In the genomic region with DNA sequence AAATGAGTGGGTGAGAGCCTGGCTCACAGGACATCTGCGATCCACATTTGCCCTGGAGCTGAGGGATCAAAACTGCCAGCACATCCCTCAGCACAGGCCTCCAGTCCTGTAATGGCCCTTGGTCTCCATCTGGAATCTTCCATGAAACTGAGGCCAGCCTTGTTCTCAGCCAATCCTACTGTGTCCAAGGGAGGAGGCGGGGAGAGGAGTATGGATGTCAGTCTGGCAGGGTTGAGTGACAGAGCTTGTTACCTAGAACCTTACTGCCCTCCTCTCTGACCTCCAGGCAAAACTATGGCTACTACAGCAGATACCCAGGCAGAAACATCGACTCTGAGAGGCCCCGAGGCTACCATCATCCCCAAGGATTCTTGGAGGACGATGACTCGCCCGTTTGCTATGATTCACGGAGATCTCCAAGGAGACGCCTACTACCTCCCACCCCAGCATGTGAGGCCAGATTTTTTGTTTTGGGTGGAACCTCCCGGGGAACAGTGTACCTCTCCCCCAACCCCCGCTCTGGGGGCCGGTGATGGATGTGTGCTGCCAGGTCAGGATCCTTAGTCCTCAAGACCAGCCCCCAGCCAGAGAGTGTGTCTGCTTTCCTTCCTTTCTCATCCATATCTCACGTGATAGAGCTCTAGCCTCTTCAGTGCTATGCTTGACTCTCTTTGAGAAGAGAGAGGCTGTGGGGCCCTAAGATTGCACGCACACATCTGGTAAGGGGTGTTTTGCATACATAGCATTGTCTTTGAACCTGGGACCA, we compare ENCODE assay signal across 9 cellular contexts. TPM values are rescaled to one million over a fixed set of nuclear protein-coding genes. Genes with fewer than 3 reads are reported as not detected.
DNase-seq lines count a peak whose midpoint lies in the region; ATAC-seq, FAIRE-seq and TF ChIP-seq lines count a peak whose summit lies in the region.
"Had no signal": no experiment of that assay in that cellular context is flagged by ENCODE, and none has a peak within 500 bp of the region (broad histone marks: within the 10 kb centered on the region; RNA-seq: fewer than 3 reads in every experiment).

No MANE protein-coding gene starts in this region.

- peaks cover 2 to 10% of the 10 kb centered on the region in 2 donors for H3K27me3 Mint-ChIP-seq in CD4-positive, alpha-beta memory T cell

- no peak for FAIRE-seq in A549 (lab: Jason Lieb, UNC)

- no peaks in the 10 kb centered on the region for H3K36me3 Mint-ChIP-seq in CD4-positive, alpha-beta memory T cell

- H3K27ac ChIP-seq in A549 (peak overlapping the region; percentile 27 to 61; a peak in 4 of 6 replicates), A673 (ENCODE audit: low read depth, low read length, poor library complexity, severe bottlenecking) (no peak overlapping the region)
- H3K27ac ChIP-seq in CD4-positive, alpha-beta memory T cell (ENCODE audit: low read depth, low read length): no peak overlapping the region

- H3K4me3 ChIP-seq in A549: no peak overlapping the region
- no peak overlapping the region for H3K4me3 ChIP-seq in fibroblast of mammary gland (ENCODE audit: control insufficient read depth, low read depth, low read length)
- no peak overlapping the region for H3K4me3 ChIP-seq in A673 (ENCODE audit: low read depth, low read length, poor library complexity, severe bottlenecking)
- H3K4me3 ChIP-seq in CD4-positive, alpha-beta memory T cell (ENCODE audit: low read length in 2 of 2): no peak overlapping the region

- peak overlapping the region in 1 of 7 donors; percentile 38 for H3K27ac Mint-ChIP-seq in CD4-positive, alpha-beta memory T cell

- no TSS peak for BruUV-seq in A673 (replicated peaks; lab: Mats Ljungman, UMichigan)

- H3K9me3 Mint-ChIP-seq in CD4-positive, alpha-beta memory T cell: no peaks in the 10 kb centered on the region

- H3K4me1 ChIP-seq in A549 (peaks cover 23% of the 10 kb centered on the region), A673 (ENCODE audit: insufficient read depth, low read length, poor library complexity, severe bottlenecking) (no peaks in the 10 kb centered on the region)
- no peaks in the 10 kb centered on the region for H3K4me1 ChIP-seq in CD4-positive, alpha-beta memory T cell (ENCODE audit: insufficient read depth, low read length)

- H3K4me2 ChIP-seq in A549: peak overlapping the region; percentile 59

- CTCF ChIA-PET in A549 (lab: Yijun Ruan, JAX): interaction anchor here (0.5 kb wide), 1 partner anchor 177 kb away, joined by 5 read pairs; no protein-coding TSS in a partner anchor
- CTCF ChIA-PET in A673 (lab: Charles Lee): no interaction called here
- CTCF ChIA-PET in CD4-positive, alpha-beta memory T cell (lab: Charles Lee; ENCODE audit: partially characterized antibody): no interaction called here

- no peak for TF ChIP-seq POLR2A in A549 (IDR thresholded peaks at IDR 0.05; ENCODE audit: low read length)

- ATAC-seq in A549: peak; percentile 78 to 85
- ATAC-seq in GM19397 (IDR thresholded peaks at IDR 0.05; ENCODE audit: unreplicated experiment): peak; percentile 60

- H3K36me3 ChIP-seq in A673 (ENCODE audit: insufficient read depth, low read length, poor library complexity, severe bottlenecking): no peaks in the 10 kb centered on the region
- H3K36me3 ChIP-seq in CD4-positive, alpha-beta memory T cell (ENCODE audit: insufficient read depth, low read length): no peaks in the 10 kb centered on the region

- no peak for TF ChIP-seq RAD21 in A549 (conservative IDR thresholded peaks at IDR 0.05 in 1 of 2, IDR thresholded peaks at IDR 0.05 in 1 of 2)

- POLR2A ChIA-PET in A549 (lab: Yijun Ruan, JAX) (no interaction called here), A673 (lab: Charles Lee; ENCODE audit: low non-redundant PET) (no interaction called here)
- POLR2A ChIA-PET in CD4-positive, alpha-beta memory T cell (lab: Charles Lee; ENCODE audit: partially characterized antibody): no interaction called here

- DNase-seq in A549 (ENCODE audit: low read depth in 1 of 2, low spot score in 1 of 2) (peak; percentile 46 to 62), HT-29 (ENCODE audit: low spot score) (peak; percentile 24), fibroblast of mammary gland (ENCODE audit: low read depth) (peak; percentile 74), A673 (ENCODE audit: low spot score) (no peak), GDM1 (lab: John Stamatoyannopoulos, UW) (no peak), NOMO-1 treated with dmso at 0.1 percent for 144 hours (lab: John Stamatoyannopoulos, UW; ENCODE audit: unreplicated experiment) (no peak)
- no peak for DNase-seq in CD4-positive, alpha-beta memory T cell

- 69% methylated on average over 4 of the region's 14 CpGs for WGBS in A549 (ENCODE audit: missing lambda C conversion rate)

- H3K9me3 ChIP-seq in A549: no peaks in the 10 kb centered on the region
- H3K9me3 ChIP-seq in A673 (ENCODE audit: low read depth, low read length, poor library complexity, severe bottlenecking): no peaks in the 10 kb centered on the region
- no peaks in the 10 kb centered on the region for H3K9me3 ChIP-seq in CD4-positive, alpha-beta memory T cell (ENCODE audit: control insufficient read depth in 1 of 2, low read length in 2 of 2)

- intact Hi-C loops in A673 (cut with micrococcal nuclease; ENCODE audit: unreplicated experiment): no loop called here
- intact Hi-C loops in CD4-positive, alpha-beta memory T cell (cut with micrococcal nuclease): no loop called here

- no peaks in the 10 kb centered on the region for H3K27me3 ChIP-seq in A673 (replicated peaks; ENCODE audit: insufficient read depth, low read depth, low read length, poor library complexity)
- H3K27me3 ChIP-seq in CD4-positive, alpha-beta memory T cell (ENCODE audit: insufficient read depth, low read length): no peaks in the 10 kb centered on the region

- no peak for TF ChIP-seq CTCF in A549 (IDR thresholded peaks at IDR 0.05)
- TF ChIP-seq CTCF in fibroblast of mammary gland (conservative IDR thresholded peaks at IDR 0.05; ENCODE audit: control insufficient read depth, insufficient read depth, low read depth, low read length): no peak
- TF ChIP-seq CTCF in A673 (conservative IDR thresholded peaks at IDR 0.05; ENCODE audit: low read depth, low read length): no peak

- H3K4me1 Mint-ChIP-seq in CD4-positive, alpha-beta memory T cell: no peaks in the 10 kb centered on the region

- H3K4me3 Mint-ChIP-seq in CD4-positive, alpha-beta memory T cell: no peak overlapping the region
- H3K4me3 Mint-ChIP-seq: brain had no signal

- TF ChIP-seq EP300 in A549 (IDR thresholded peaks at IDR 0.05): no peak

TF ChIP-seq in A549, 52 proteins besides CTCF, POLR2A, EP300 and RAD21:
- TF ChIP-seq FOSL2 (IDR thresholded peaks at IDR 0.05): no peak
- peak; percentile 24; the same call in 1 of the 2 replicates for TF ChIP-seq FOSL2 (CRISPR knock-in tag; IDR thresholded peaks at IDR 0.05)
- TF ChIP-seq ZNF302 (CRISPR knock-in tag; IDR thresholded peaks at IDR 0.05): no peak
- TF ChIP-seq, protein P1, sequence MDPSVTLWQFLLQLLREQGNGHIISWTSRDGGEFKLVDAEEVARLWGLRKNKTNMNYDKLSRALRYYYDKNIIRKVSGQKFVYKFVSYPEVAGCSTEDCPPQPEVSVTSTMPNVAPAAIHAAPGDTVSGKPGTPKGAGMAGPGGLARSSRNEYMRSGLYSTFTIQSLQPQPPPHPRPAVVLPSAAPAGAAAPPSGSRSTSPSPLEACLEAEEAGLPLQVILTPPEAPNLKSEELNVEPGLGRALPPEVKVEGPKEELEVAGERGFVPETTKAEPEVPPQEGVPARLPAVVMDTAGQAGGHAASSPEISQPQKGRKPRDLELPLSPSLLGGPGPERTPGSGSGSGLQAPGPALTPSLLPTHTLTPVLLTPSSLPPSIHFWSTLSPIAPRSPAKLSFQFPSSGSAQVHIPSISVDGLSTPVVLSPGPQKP (IDR thresholded peaks at IDR 0.05; ENCODE audit: low read depth, low read length): no peak

RNA-seq across cellular contexts. Expression of gene CHDH, which starts 41.3 kb away (rescaled TPM):
- polyA plus RNA-seq in A549 (2011; rRNA removed): 1.1 and 2.0 TPM in 2 replicates
- polyA plus RNA-seq in A549 (2012; cell fraction: cytosol; rRNA removed): 1.1 and 1.4 TPM in 2 replicates
- polyA plus RNA-seq in A549 (2012; cell fraction: nucleus; rRNA removed): 5.3 TPM in 2 replicates
- polyA plus RNA-seq in A549 (2017; fragmentation: RNase III; extraction: RNeasy Plus Mini Kit Qiagen cat#74134 plus additional on column Dnase treatment): 2.1 to 3.3 TPM (median 2.8 TPM) in 3 replicates
- 1.4 and 1.7 TPM in 2 replicates for polyA minus RNA-seq in A549 (2011; rRNA and poly(A)+ RNA removed)
- 27.6 and 54.6 TPM in 2 replicates for total RNA-seq in HT-29 (2014; rRNA removed; shearing (Covaris generic))
- total RNA-seq in A673 (2021): 0.24 TPM in 1 of 2 replicates, not detected in the other
- under 1 TPM; 0.23 to 0.47 TPM for total RNA-seq in CD4-positive, alpha-beta memory T cell
- under 1 TPM in 1 of 2 donors, not detected in 1; 0.67 TPM for polyA plus RNA-seq in CD4-positive, alpha-beta memory T cell

RNA-seq across cellular contexts. Expression of gene IL17RB, which starts 41.5 kb away (rescaled TPM):
- polyA plus RNA-seq in A549 (2011; rRNA removed): 2.2 and 2.9 TPM in 2 replicates
- 1.2 and 1.3 TPM in 2 replicates for polyA plus RNA-seq in A549 (2012; cell fraction: cytosol; rRNA removed)
- polyA plus RNA-seq in A549 (2012; cell fraction: nucleus; rRNA removed): 2.3 and 3.5 TPM in 2 replicates
- 1.7 to 2.3 TPM (median 1.9 TPM) in 3 replicates for polyA plus RNA-seq in A549 (2017; fragmentation: RNase III; extraction: RNeasy Plus Mini Kit Qiagen cat#74134 plus additional on column Dnase treatment)
- polyA minus RNA-seq in A549 (2011; rRNA and poly(A)+ RNA removed): 0.78 and 0.99 TPM in 2 replicates
- total RNA-seq in HT-29 (2014; rRNA removed; shearing (Covaris generic)): 14.9 and 17.0 TPM in 2 replicates
- total RNA-seq in A673 (2021): not detected in 2 replicates
- under 1 TPM; 0.64 to 0.87 TPM for total RNA-seq in CD4-positive, alpha-beta memory T cell
- polyA plus RNA-seq in CD4-positive, alpha-beta memory T cell: 1 to 10 TPM in 1 of 2 donors, under 1 TPM in 1; 0.09 to 1.0 TPM

Comparison
In these comparisons a context has a peak if more than half of its experiments do, and no peak if none do; other contexts are left out.
1. DNase-seq: peak in A549 (2 of 2), HT-29 (single experiment) and fibroblast of mammary gland (single experiment); none in A673 (single experiment), CD4-positive, alpha-beta memory T cell (0 of 5), GDM1 (single experiment) and NOMO-1 treated with dmso at 0.1 percent for 144 hours (single experiment).
2. H3K27ac ChIP-seq: peak in A549 (2 of 2); none in A673 (single experiment) and CD4-positive, alpha-beta memory T cell (single experiment).
3. RNA of gene CHDH, which starts 41.3 kb away (total RNA-seq): 27.6 to 54.6 TPM in HT-29; 0.23 to 0.47 TPM in CD4-positive, alpha-beta memory T cell and 0.24 TPM in A673; every median in the first group is over 10 times any median in the second.